8 cellular contexts compared by ENCODE assay signal in the genomic region with DNA sequence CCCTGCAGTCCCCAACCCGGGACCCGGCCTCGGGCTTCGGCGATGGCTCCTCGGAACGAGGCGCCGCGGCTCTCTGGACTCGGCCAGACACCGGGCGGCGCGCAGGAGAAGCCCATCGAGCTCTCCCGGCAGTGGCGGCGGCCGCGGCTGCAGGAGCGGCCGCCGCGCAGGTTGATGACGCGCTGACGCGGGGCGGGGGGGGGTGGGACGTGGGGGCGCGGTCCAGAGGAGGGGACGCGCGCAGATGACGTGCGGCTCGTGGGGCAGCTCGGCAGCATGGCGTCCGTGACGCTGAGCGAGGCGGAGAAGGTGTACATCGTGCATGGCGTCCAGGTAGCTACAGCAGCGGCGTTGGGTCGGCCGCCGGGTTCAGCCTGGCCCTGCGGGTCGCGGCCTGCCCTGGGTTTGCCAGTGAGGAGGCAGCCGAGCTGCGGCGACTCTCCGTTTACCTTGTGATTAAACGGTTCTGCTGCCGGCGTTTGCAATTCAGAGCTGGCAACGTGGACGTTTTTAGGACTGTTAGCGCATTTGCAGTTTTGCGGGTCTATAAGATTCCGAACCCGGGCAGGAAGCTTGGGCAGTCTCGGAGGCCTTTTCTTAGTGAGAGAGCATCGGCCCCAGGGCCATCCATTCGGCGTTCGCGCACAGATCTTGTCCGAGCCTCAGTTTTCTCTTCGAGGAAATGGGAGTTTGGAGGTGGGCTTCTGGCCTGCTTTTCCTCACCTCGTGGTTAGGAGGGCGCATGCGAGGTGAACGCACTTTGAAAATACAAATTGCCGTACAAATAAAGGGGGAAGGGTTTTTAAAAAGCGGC. TPM values are rescaled to one million over a fixed set of nuclear protein-coding genes. Genes with fewer than 3 reads are reported as not detected.
DNase-seq lines count a peak whose midpoint lies in the region; ATAC-seq and TF ChIP-seq lines count a peak whose summit lies in the region.

EXOSC7 (plus strand) TSS at position 243 of the 814 bp plus-strand sequence; CDS start at position 277, 34 bp downstream.
A gene with protein sequence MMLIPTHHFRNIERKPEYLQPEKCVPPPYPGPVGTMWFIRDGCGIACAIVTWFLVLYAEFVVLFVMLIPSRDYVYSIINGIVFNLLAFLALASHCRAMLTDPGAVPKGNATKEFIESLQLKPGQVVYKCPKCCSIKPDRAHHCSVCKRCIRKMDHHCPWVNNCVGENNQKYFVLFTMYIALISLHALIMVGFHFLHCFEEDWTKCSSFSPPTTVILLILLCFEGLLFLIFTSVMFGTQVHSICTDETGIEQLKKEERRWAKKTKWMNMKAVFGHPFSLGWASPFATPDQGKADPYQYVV (minus strand): TSS at position 173 of the 814 bp plus-strand sequence. CDS start 16,738 bp downstream, outside the sequence.

- H4K20me1 ChIP-seq in neural cell (ENCODE audit: insufficient read depth): no peaks in the 10 kb centered on the region

- H3K9ac ChIP-seq in neural cell (ENCODE audit: low read length): peak within 1 kb of the TSS; percentile 92

- peaks cover 73% of the 10 kb centered on the region for H3K4me1 Mint-ChIP-seq in stimulated activated naive CD8-positive, alpha-beta T cell treated with anti-CD3 and anti-CD28 coated beads, Interleukin-15, amount 100 ng/mL, for 72 hours

- no peaks in the 10 kb centered on the region for H3K27me3 Mint-ChIP-seq in stimulated activated naive CD8-positive, alpha-beta T cell treated with anti-CD3 and anti-CD28 coated beads, Interleukin-15, amount 100 ng/mL, for 72 hours

- no peaks in the 10 kb centered on the region for H3K36me3 ChIP-seq in neural cell (ENCODE audit: insufficient read depth, low read length)

- peak within 1 kb of the TSS; percentile 97 for H3K27ac Mint-ChIP-seq in stimulated activated naive CD8-positive, alpha-beta T cell treated with anti-CD3 and anti-CD28 coated beads, Interleukin-15, amount 100 ng/mL, for 72 hours

- no peaks in the 10 kb centered on the region for H3K9me3 ChIP-seq in neural cell (ENCODE audit: low read length)

- DNase-seq in Daoy (ENCODE audit: low read depth): peak; percentile 90
- peak; percentile 73 for DNase-seq in KBM-7
- peak; percentile 51 to 72 for DNase-seq in SHP77 (lab: John Stamatoyannopoulos, UW)
- peak; percentile 95 for DNase-seq in activated effector memory CD4-positive, alpha-beta T cell treated with anti-CD3 and anti-CD28 coated beads, Interleukin-2, amount 50 U/mL, for 16 hours
- peak; percentile 55 for DNase-seq in fibroblast of the conjunctiva (ENCODE audit: low read depth)
- peak; percentile 82 to 84 for DNase-seq in stimulated activated naive CD8-positive, alpha-beta T cell treated with anti-CD3 and anti-CD28 coated beads, Interleukin-15, amount 100 ng/mL, for 72 hours

- no peak for TF ChIP-seq EP300 in neural cell (conservative IDR thresholded peaks at IDR 0.05; ENCODE audit: poor library complexity, severe bottlenecking)

- no peak for TF ChIP-seq RAD21 in neural cell (conservative IDR thresholded peaks at IDR 0.05)

- in situ Hi-C loops in KBM-7 (cut with MboI; ENCODE audit: low pct_unique_long_range_greater_than_20kb, low sequenced_read_pairs): no loop called here

- peak within 1 kb of the TSS; percentile 95 for H3K4me3 ChIP-seq in neural cell (ENCODE audit: low read length)

- no peaks in the 10 kb centered on the region for H3K9me2 ChIP-seq in neural cell (ENCODE audit: insufficient read depth, low read length)

- H3K27ac ChIP-seq in neural cell (ENCODE audit: low read length): peak within 1 kb of the TSS; percentile 90

- H3K4me2 ChIP-seq in neural cell (ENCODE audit: low read length): peak within 1 kb of the TSS; percentile 91

- no peak for TF ChIP-seq CTCF in neural cell (IDR thresholded peaks at IDR 0.05; ENCODE audit: poor library complexity, severe bottlenecking)

- H3K9me3 Mint-ChIP-seq in stimulated activated naive CD8-positive, alpha-beta T cell treated with anti-CD3 and anti-CD28 coated beads, Interleukin-15, amount 100 ng/mL, for 72 hours: no peaks in the 10 kb centered on the region

- peak within 1 kb of the TSS; percentile 90 to 96 for H3K4me3 Mint-ChIP-seq in stimulated activated naive CD8-positive, alpha-beta T cell treated with anti-CD3 and anti-CD28 coated beads, Interleukin-15, amount 100 ng/mL, for 72 hours

- H3K27me3 ChIP-seq in neural cell (ENCODE audit: insufficient read depth, low read depth, low read length): no peaks in the 10 kb centered on the region

- peak; percentile 68 for ATAC-seq in GM21717 (IDR thresholded peaks at IDR 0.05; ENCODE audit: unreplicated experiment)
- ATAC-seq in stimulated activated naive CD8-positive, alpha-beta T cell treated with anti-CD3 and anti-CD28 coated beads, Interleukin-15, amount 100 ng/mL, for 72 hours: peak; percentile 90

- peak within 1 kb of the TSS; percentile 97 for H2AFZ ChIP-seq in neural cell (ENCODE audit: low read depth, low read length)

- no peaks in the 10 kb centered on the region for H3F3A ChIP-seq in neural cell (ENCODE audit: insufficient read depth, low read length, poor library complexity, severe bottlenecking)

- peaks cover 49% of the 10 kb centered on the region for H3K79me2 ChIP-seq in neural cell (replicated peaks; ENCODE audit: insufficient read depth, low read length)

TF ChIP-seq in neural cell, 6 proteins besides CTCF, POLR2A, EP300 and RAD21:
- TF ChIP-seq EZH2 (IDR thresholded peaks at IDR 0.05; ENCODE audit: borderline replicate concordance, insufficient read depth, low read length, poor library complexity, severe bottlenecking) (no peak), POLR2AphosphoS5 (IDR thresholded peaks at IDR 0.05) (peak; percentile 97), SMC3 (conservative IDR thresholded peaks at IDR 0.05; ENCODE audit: poor library complexity) (no peak), REST (IDR thresholded peaks at IDR 0.05; ENCODE audit: borderline replicate concordance) (peak; percentile 58), MXI1 (conservative IDR thresholded peaks at IDR 0.05; ENCODE audit: poor library complexity, severe bottlenecking) (peak; percentile 97), TAF1 (IDR thresholded peaks at IDR 0.05; ENCODE audit: low read depth) (peak; percentile 64)

RNA-seq across cellular contexts. Expression of gene EXOSC7, which starts in this region (rescaled TPM):
- total RNA-seq in Daoy (2014; rRNA removed; shearing (Covaris generic)): 84.0 and 85.5 TPM in 2 replicates
- polyA plus RNA-seq in neural cell: 80.3 and 87.5 TPM in 2 replicates
- 33.8 and 40.7 TPM in 2 replicates for polyA minus RNA-seq in neural cell

RNA-seq across cellular contexts. Expression of the second gene that starts in this region (rescaled TPM):
- 41.8 and 45.4 TPM in 2 replicates for total RNA-seq in Daoy (2014; rRNA removed; shearing (Covaris generic))
- polyA plus RNA-seq in neural cell: 35.8 and 45.3 TPM in 2 replicates
- 55.3 and 56.5 TPM in 2 replicates for polyA minus RNA-seq in neural cell

Comparison
In these comparisons a context has a peak if more than half of its experiments do, and no peak if none do; other contexts are left out.
1. Peak in every context shown above with its lines: DNase-seq, ATAC-seq, H3K4me3 ChIP-seq and H3K27ac ChIP-seq.